1 cellular context compared by ENCODE assay signal in the genomic region with DNA sequence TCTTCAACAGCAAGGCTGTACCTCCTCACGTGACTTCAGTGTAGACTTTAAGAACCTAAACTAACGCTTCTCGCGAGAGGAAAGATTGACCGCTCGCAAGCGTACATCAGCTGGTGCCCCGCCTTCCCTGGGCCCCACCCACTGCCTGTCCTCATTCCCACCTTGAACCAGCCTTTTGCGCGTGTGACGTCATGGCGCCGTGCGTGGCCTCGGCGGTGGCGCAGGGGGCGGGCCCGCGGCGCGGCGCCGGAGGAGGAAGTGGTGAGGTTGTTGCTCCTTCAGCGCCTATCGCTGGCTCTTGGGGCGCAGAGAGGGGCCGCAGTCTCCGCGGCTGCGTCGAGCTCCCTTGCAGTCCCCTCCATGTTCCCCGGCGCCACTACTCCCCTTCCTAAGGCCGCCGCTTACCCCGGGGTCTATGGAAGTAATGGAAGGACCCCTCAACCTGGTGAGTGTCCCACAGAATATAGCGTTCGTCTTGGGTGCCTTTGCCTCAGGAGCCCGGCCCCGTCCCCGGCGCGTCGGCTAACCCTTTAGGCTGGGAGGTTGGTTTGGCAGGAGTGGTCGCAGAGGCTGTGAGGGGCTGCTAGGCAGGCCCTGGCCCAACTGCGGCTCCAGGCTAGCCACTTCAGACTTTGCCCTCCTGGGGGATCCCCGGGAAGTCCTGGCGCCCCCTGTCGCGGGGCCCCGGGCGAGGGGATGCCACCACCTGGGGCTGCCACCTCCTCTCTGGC.
TF ChIP-seq lines count a peak whose summit lies in the region.

A gene (plus strand): TSS at position 273 of the 731 bp plus-strand sequence. CDS start 143 bp downstream, at position 416.

TF ChIP-seq in GM12878, 131 proteins besides CTCF, POLR2A, EP300 and RAD21 (continued from another document):
- TF ChIP-seq, protein P1, sequence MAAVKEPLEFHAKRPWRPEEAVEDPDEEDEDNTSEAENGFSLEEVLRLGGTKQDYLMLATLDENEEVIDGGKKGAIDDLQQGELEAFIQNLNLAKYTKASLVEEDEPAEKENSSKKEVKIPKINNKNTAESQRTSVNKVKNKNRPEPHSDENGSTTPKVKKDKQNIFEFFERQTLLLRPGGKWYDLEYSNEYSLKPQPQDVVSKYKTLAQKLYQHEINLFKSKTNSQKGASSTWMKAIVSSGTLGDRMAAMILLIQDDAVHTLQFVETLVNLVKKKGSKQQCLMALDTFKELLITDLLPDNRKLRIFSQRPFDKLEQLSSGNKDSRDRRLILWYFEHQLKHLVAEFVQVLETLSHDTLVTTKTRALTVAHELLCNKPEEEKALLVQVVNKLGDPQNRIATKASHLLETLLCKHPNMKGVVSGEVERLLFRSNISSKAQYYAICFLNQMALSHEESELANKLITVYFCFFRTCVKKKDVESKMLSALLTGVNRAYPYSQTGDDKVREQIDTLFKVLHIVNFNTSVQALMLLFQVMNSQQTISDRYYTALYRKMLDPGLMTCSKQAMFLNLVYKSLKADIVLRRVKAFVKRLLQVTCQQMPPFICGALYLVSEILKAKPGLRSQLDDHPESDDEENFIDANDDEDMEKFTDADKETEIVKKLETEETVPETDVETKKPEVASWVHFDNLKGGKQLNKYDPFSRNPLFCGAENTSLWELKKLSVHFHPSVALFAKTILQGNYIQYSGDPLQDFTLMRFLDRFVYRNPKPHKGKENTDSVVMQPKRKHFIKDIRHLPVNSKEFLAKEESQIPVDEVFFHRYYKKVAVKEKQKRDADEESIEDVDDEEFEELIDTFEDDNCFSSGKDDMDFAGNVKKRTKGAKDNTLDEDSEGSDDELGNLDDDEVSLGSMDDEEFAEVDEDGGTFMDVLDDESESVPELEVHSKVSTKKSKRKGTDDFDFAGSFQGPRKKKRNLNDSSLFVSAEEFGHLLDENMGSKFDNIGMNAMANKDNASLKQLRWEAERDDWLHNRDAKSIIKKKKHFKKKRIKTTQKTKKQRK (IDR thresholded peaks at IDR 0.05; ENCODE audit: low read depth, low read length) = no peak
- TF ChIP-seq ATF7 (IDR thresholded peaks at IDR 0.05; ENCODE audit: low read depth) (peak; percentile 97), CHD1 (IDR thresholded peaks at IDR 0.05; ENCODE audit: low read depth, low read length) (no peak), BACH1 (IDR thresholded peaks at IDR 0.05; ENCODE audit: borderline replicate concordance) (peak; percentile 73), YBX1 (IDR thresholded peaks at IDR 0.05) (no peak), LARP7 (IDR thresholded peaks at IDR 0.05) (peak; percentile 90), SIX5 (IDR thresholded peaks at IDR 0.05; ENCODE audit: low read depth, low read length, severe bottlenecking) (no peak), ZZZ3 (IDR thresholded peaks at IDR 0.05; ENCODE audit: control insufficient read depth, insufficient read length, low read depth) (no peak), POLR2AphosphoS5 (IDR thresholded peaks at IDR 0.05; ENCODE audit: low read length) (peak; percentile 99), NR2F1 (conservative IDR thresholded peaks at IDR 0.05) (0 out of 2 replicates have a peak, but pooled peaks have one; percentile 52), FOS (IDR thresholded peaks at IDR 0.05; ENCODE audit: borderline replicate concordance, extremely low read depth, insufficient read length) (no peak), STAT1 (conservative IDR thresholded peaks at IDR 0.05) (no peak), IRF4 (IDR thresholded peaks at IDR 0.05; ENCODE audit: low read depth, low read length) (peak; percentile 55; the same call in 1 of the 2 replicates), NRF1 (conservative IDR thresholded peaks at IDR 0.05; ENCODE audit: low read depth, low read length) (no peak), NFIC (IDR thresholded peaks at IDR 0.05; ENCODE audit: low read depth, low read length) (0 out of 2 replicates have a peak, but pooled peaks have one; percentile 5)
- TF ChIP-seq, protein P2, sequence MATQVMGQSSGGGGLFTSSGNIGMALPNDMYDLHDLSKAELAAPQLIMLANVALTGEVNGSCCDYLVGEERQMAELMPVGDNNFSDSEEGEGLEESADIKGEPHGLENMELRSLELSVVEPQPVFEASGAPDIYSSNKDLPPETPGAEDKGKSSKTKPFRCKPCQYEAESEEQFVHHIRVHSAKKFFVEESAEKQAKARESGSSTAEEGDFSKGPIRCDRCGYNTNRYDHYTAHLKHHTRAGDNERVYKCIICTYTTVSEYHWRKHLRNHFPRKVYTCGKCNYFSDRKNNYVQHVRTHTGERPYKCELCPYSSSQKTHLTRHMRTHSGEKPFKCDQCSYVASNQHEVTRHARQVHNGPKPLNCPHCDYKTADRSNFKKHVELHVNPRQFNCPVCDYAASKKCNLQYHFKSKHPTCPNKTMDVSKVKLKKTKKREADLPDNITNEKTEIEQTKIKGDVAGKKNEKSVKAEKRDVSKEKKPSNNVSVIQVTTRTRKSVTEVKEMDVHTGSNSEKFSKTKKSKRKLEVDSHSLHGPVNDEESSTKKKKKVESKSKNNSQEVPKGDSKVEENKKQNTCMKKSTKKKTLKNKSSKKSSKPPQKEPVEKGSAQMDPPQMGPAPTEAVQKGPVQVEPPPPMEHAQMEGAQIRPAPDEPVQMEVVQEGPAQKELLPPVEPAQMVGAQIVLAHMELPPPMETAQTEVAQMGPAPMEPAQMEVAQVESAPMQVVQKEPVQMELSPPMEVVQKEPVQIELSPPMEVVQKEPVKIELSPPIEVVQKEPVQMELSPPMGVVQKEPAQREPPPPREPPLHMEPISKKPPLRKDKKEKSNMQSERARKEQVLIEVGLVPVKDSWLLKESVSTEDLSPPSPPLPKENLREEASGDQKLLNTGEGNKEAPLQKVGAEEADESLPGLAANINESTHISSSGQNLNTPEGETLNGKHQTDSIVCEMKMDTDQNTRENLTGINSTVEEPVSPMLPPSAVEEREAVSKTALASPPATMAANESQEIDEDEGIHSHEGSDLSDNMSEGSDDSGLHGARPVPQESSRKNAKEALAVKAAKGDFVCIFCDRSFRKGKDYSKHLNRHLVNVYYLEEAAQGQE (IDR thresholded peaks at IDR 0.05; ENCODE audit: low read depth, low read length) = no peak
- TF ChIP-seq, protein P3, sequence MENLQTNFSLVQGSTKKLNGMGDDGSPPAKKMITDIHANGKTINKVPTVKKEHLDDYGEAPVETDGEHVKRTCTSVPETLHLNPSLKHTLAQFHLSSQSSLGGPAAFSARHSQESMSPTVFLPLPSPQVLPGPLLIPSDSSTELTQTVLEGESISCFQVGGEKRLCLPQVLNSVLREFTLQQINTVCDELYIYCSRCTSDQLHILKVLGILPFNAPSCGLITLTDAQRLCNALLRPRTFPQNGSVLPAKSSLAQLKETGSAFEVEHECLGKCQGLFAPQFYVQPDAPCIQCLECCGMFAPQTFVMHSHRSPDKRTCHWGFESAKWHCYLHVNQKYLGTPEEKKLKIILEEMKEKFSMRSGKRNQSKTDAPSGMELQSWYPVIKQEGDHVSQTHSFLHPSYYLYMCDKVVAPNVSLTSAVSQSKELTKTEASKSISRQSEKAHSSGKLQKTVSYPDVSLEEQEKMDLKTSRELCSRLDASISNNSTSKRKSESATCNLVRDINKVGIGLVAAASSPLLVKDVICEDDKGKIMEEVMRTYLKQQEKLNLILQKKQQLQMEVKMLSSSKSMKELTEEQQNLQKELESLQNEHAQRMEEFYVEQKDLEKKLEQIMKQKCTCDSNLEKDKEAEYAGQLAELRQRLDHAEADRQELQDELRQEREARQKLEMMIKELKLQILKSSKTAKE (IDR thresholded peaks at IDR 0.05; ENCODE audit: low read depth, poor library complexity, severe bottlenecking) = no peak
